Comparison of ENCODE assay signal across 18 cellular contexts in the genomic region with DNA sequence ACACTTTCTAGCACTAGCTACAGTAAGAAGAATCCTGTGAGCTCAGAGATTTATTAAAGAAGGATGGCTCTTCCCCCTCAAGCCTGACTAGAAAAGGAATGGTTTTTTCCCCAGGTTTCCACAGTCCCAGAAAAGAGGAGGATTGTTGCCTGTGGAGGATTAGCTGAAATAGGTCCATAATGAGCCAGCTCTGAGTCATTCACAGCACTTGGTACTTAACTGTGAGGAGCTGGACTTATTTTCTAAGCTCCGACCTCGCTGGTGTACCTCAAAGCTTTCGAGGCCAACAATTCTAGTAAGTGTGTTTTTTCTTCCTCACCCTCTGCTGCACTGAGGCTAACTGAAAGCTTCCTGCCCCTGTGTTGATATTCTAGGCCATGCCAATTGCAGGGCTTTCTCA.
DNase-seq lines count a peak whose midpoint lies in the region; ATAC-seq and TF ChIP-seq lines count a peak whose summit lies in the region.
"Had no signal": no experiment of that assay in that cellular context is flagged by ENCODE, and none has a peak within 500 bp of the region (broad histone marks: within the 10 kb centered on the region; RNA-seq: fewer than 3 reads in every experiment).

No MANE protein-coding gene starts in this region.

- no peaks in the 10 kb centered on the region for H3K36me3 Mint-ChIP-seq in activated T-cell treated with anti-CD3 and anti-CD28 coated beads, Interleukin-2, amount 50 U/mL, for 4 hours (ENCODE audit: insufficient read depth)

- TF ChIP-seq CTCF in WERI-Rb-1 (IDR thresholded peaks at IDR 0.05; ENCODE audit: low read depth, low read length): no peak

- H3K4me3 ChIP-seq in WERI-Rb-1 (ENCODE audit: low read depth, low read length) (no peak overlapping the region), skeletal muscle cell (ENCODE audit: low read depth, low read length) (no peak overlapping the region)
- H3K4me3 ChIP-seq: mucosa of descending colon, transverse colon had no signal

- H3K9me3 ChIP-seq in WERI-Rb-1 (ENCODE audit: severe bottlenecking): no peaks in the 10 kb centered on the region
- H3K9me3 ChIP-seq: mucosa of descending colon, transverse colon had no signal

- H3K9me3 Mint-ChIP-seq in activated T-cell treated with anti-CD3 and anti-CD28 coated beads, Interleukin-2, amount 50 U/mL, for 4 hours: no peaks in the 10 kb centered on the region
- H3K9me3 Mint-ChIP-seq: activated CD4-positive, alpha-beta T cell treated with anti-CD3 and anti-CD28 coated beads, Interleukin-2, amount 10 ng/mL, durations not matched to agents 24 days and 14 days; activated T-cell treated with anti-CD3 and anti-CD28 coated beads, Interleukin-2, amount 50 U/mL, for 24 hours had no signal

- H3K27me3 ChIP-seq in WERI-Rb-1 (ENCODE audit: insufficient read depth, low read depth, severe bottlenecking): peaks cover 4% of the 10 kb centered on the region
- H3K27me3 ChIP-seq: transverse colon had no signal

- H3K4me1 Mint-ChIP-seq in activated T-cell treated with anti-CD3 and anti-CD28 coated beads, Interleukin-2, amount 50 U/mL, for 4 hours (ENCODE audit: low read depth): no peaks in the 10 kb centered on the region
- H3K4me1 Mint-ChIP-seq: activated CD4-positive, alpha-beta T cell treated with anti-CD3 and anti-CD28 coated beads, Interleukin-2, amount 10 ng/mL, durations not matched to agents 24 days and 14 days had no signal

- H3K27ac ChIP-seq in WERI-Rb-1: no peak overlapping the region
- H3K27ac ChIP-seq: transverse colon had no signal

- H3K4me3 Mint-ChIP-seq in activated T-cell treated with anti-CD3 and anti-CD28 coated beads, Interleukin-2, amount 50 U/mL, for 4 hours: no peak overlapping the region
- H3K4me3 Mint-ChIP-seq: activated CD4-positive, alpha-beta T cell treated with anti-CD3 and anti-CD28 coated beads, Interleukin-2, amount 10 ng/mL, durations not matched to agents 24 days and 14 days; activated T-cell treated with anti-CD3 and anti-CD28 coated beads, Interleukin-2, amount 50 U/mL, for 24 hours had no signal

- no peaks in the 10 kb centered on the region for H3K36me3 ChIP-seq in WERI-Rb-1
- H3K36me3 ChIP-seq: transverse colon had no signal

- DNase-seq in GM03348 (ENCODE audit: low spot score): peak; percentile 37
- peak; percentile 10 for DNase-seq in WERI-Rb-1
- DNase-seq in fibroblast of peridontal ligament (ENCODE audit: extremely low read depth): peak; percentile 75
- DNase-seq in skeletal muscle cell (ENCODE audit: low read depth): peak; percentile 54
- DNase-seq in activated T-cell treated with anti-CD3 and anti-CD28 coated beads, Interleukin-2, amount 50 U/mL, for 4 hours: no peak
- no peak for DNase-seq in SHP77 (lab: John Stamatoyannopoulos, UW)
- DNase-seq: activated CD4-positive, alpha-beta T cell treated with anti-CD3 and anti-CD28 coated beads, Interleukin-2, amount 10 ng/mL, durations not matched to agents 24 days and 14 days; activated T-cell treated with anti-CD3 and anti-CD28 coated beads, Interleukin-2, amount 50 U/mL, for 24 hours; C1 segment of cervical spinal cord; effector CD8-positive, alpha-beta T cell; KG1; mucosa of descending colon; NCI-H1694; NCI-H524 treated with DMSO at 0.1 percent for 48 hours; RPMI8226; transverse colon had no signal

- H3K27me3 Mint-ChIP-seq in activated T-cell treated with anti-CD3 and anti-CD28 coated beads, Interleukin-2, amount 50 U/mL, for 4 hours (ENCODE audit: low read depth): peaks cover 3% of the 10 kb centered on the region

- ATAC-seq in HG03039 (IDR thresholded peaks at IDR 0.05; ENCODE audit: unreplicated experiment) (no peak), GM18858 (IDR thresholded peaks at IDR 0.05; ENCODE audit: unreplicated experiment) (no peak)
- no peak for ATAC-seq in activated T-cell treated with anti-CD3 and anti-CD28 coated beads, Interleukin-2, amount 50 U/mL, for 4 hours
- ATAC-seq: mucosa of descending colon had no signal

Comparison
In these comparisons a context has a peak if more than half of its experiments do, and no peak if none do; other contexts are left out.
1. DNase-seq: peak in GM03348 (single experiment), WERI-Rb-1 (single experiment), fibroblast of peridontal ligament (single experiment) and skeletal muscle cell (single experiment); none in activated T-cell treated with anti-CD3 and anti-CD28 coated beads, Interleukin-2, amount 50 U/mL, for 4 hours (single experiment) and SHP77 (0 of 2).